In the genomic region with DNA sequence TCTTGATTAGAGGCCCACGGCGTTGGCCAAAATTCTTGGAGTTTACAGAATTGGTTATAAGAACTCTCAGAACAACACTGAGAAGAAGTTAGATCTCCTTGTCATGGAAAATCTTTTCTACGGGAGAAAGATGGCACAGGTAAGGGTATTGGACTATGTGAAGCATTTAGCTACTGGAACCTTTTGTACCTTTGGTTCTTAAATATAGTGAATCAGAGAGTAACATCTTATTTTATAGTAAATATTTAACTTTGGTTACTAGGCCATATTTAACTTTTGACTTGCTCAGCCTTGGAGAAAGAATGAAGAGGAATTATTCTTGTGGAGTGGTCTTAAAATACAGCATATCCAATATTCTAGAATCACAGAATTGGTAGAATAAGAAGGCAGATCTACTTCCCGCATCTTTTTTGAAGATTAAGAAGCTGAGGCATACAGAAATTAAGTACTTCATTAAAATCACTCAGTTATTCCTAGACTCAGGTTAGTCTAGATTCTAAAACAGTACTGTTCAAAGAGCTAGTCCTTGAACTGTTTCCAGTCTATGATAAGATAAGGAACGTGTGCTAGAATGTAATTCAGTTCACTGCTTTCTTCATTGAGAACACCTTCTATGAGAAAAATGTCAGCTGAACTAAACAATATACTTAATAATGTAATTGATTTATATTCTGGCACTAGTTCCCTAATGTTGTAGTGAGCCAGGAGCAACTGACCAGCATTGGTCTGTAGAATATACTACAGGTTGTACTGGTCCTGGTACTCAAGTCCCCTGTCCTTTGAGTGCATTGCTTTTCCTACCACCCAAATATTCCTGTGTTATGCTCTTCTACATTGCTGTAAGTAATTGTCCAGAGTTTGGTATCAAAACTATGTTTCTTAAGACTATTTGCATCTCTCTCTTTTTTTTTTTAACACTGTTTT, we compare ENCODE assay signal across 1 cellular context.
TF ChIP-seq lines count a peak whose summit lies in the region.

No MANE protein-coding gene starts in this region.

TF ChIP-seq in HepG2, 621 proteins besides CTCF, POLR2A, EP300 and RAD21 (continued from another document):
- TF ChIP-seq, protein P1, sequence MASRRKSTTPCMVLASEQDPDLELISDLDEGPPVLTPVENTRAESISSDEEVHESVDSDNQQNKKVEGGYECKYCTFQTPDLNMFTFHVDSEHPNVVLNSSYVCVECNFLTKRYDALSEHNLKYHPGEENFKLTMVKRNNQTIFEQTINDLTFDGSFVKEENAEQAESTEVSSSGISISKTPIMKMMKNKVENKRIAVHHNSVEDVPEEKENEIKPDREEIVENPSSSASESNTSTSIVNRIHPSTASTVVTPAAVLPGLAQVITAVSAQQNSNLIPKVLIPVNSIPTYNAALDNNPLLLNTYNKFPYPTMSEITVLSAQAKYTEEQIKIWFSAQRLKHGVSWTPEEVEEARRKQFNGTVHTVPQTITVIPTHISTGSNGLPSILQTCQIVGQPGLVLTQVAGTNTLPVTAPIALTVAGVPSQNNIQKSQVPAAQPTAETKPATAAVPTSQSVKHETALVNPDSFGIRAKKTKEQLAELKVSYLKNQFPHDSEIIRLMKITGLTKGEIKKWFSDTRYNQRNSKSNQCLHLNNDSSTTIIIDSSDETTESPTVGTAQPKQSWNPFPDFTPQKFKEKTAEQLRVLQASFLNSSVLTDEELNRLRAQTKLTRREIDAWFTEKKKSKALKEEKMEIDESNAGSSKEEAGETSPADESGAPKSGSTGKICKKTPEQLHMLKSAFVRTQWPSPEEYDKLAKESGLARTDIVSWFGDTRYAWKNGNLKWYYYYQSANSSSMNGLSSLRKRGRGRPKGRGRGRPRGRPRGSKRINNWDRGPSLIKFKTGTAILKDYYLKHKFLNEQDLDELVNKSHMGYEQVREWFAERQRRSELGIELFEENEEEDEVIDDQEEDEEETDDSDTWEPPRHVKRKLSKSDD (CRISPR knock-in tag; IDR thresholded peaks at IDR 0.05; ENCODE audit: low read depth) = no peak
- TF ChIP-seq, protein P2, sequence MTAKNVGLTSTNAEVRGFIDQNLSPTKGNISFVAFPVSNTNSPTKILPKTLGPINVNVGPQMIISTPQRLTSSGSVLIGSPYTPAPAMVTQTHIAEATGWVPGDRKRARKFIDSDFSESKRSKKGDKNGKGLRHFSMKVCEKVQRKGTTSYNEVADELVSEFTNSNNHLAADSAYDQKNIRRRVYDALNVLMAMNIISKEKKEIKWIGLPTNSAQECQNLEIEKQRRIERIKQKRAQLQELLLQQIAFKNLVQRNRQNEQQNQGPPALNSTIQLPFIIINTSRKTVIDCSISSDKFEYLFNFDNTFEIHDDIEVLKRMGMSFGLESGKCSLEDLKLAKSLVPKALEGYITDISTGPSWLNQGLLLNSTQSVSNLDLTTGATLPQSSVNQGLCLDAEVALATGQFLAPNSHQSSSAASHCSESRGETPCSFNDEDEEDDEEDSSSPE (CRISPR knock-in tag; IDR thresholded peaks at IDR 0.05) = no peak
- TF ChIP-seq ZBTB8A (CRISPR knock-in tag; IDR thresholded peaks at IDR 0.05; ENCODE audit: borderline replicate concordance, low read depth) = no peak
- TF ChIP-seq ZNF350 (CRISPR knock-in tag; IDR thresholded peaks at IDR 0.05; ENCODE audit: borderline replicate concordance, low read depth) = no peak
